Comparison of ENCODE assay signal across 7 cellular contexts in genomic region chr1:147463022-147463421, GRCh38.
"Had no signal": no experiment of that assay in that cellular context is flagged by ENCODE, and none has a peak within 500 bp of the region (broad histone marks: within the 10 kb centered on the region; RNA-seq: fewer than 3 reads in every experiment).

No MANE protein-coding gene starts in this region.

- ATAC-seq: GM23338, HepG2 had no signal

- DNase-seq: H9, HCEC 1CT, HFFc6, KBM-7 had no signal

- H3K9ac ChIP-seq: KMS-11 had no signal

- H2AFZ ChIP-seq: GM23338 had no signal

- H3K27ac ChIP-seq: KMS-11 had no signal

- H3K4me3 ChIP-seq: GM23338 had no signal

- H3K4me2 ChIP-seq: GM23338, KMS-11 had no signal
